ENCODE assay signal across 8 cellular contexts in the genomic region with DNA sequence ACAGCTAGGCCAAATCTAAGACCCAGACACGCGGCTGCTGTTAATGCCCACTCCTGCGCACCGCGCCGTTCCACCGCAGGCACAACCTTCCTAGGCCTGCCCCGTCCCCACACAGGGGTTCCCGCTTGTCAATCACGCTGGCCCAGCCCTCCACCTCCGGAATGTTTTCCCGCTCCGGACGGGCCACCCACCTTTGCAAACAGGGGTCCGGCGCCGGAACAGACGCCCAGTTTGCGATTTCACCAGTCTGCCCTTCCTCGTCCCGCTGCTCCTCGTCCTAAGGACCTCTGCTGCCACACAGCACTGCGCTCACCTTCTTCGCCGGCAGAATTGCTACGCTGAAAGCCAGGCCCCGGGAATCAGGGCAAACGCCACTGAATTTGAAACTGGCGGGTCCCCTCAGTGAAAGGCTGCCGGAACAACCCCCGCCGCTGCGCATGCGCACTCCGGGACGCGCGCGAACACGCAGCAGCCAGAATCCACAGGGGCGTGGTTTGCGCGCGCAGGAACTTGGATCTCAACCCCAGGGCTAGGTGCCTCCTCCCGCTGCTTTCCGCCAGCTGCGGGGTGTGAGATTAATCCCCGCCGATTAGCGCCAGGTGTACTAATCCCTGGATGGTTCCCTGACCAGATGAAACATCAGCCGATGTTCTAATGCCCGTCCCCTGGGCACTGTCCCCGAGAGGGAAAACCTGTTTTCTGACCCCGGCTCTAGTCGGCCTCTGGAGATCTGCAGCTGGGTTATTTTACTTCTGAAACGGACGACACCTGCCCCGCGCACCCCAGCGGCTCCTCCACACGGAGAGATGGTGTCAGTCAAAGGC.
DNase-seq lines count a peak whose midpoint lies in the region; ATAC-seq and TF ChIP-seq lines count a peak whose summit lies in the region.
"Not testable (repeated sequence)": the region's sequence is repeated elsewhere in the genome, so short reads cannot be mapped to it uniquely, and the experiment has no call there.

No MANE protein-coding gene starts in this region.

- not testable (repeated sequence) for H3K9me3 ChIP-seq in OCI-LY1 (ENCODE audit: low read length); mucosa of rectum (ENCODE audit: control insufficient read depth in 2 of 2, low read length in 2 of 2)

- H2AFZ ChIP-seq in OCI-LY1 (ENCODE audit: low read length), result not testable (repeated sequence)

- not testable (repeated sequence) for H3K9me2 ChIP-seq in OCI-LY1 (ENCODE audit: low read depth, low read length)

- not testable (repeated sequence) for H4K20me1 ChIP-seq in OCI-LY1 (ENCODE audit: insufficient read depth, low read length)

- H3F3A ChIP-seq in OCI-LY1 (ENCODE audit: insufficient read depth, low read length), result not testable (repeated sequence)

- H3K4me2 ChIP-seq in OCI-LY1 (ENCODE audit: low read length), result peak overlapping the region; percentile 69

- H3K79me2 ChIP-seq in OCI-LY1 (ENCODE audit: insufficient read depth, low read length), result not testable (repeated sequence)

- TF ChIP-seq POLR2A in erythroblast (IDR thresholded peaks at IDR 0.05; ENCODE audit: low read length), result peak; percentile 71

- H3K27ac ChIP-seq in OCI-LY1 (ENCODE audit: low read depth, low read length, poor library complexity, severe bottlenecking), result peak overlapping the region; percentile 69
- peak overlapping the region; percentile 55 to 72 for H3K27ac ChIP-seq in mucosa of rectum (ENCODE audit: low read depth in 2 of 2, low read length in 2 of 2)

- ATAC-seq in GM21528 (IDR thresholded peaks at IDR 0.05; ENCODE audit: low FRiP score, unreplicated experiment), result peak; percentile 77

- H3K27me3 ChIP-seq in OCI-LY1 (ENCODE audit: insufficient read depth, low read length); mucosa of rectum (ENCODE audit: control insufficient read depth in 2 of 2, insufficient read depth in 2 of 2, low read length in 2 of 2): not testable (repeated sequence)

- peaks cover 17% of the 10 kb centered on the region for H3K4me1 ChIP-seq in OCI-LY1 (ENCODE audit: insufficient read depth, low read length, severe bottlenecking)
- H3K4me1 ChIP-seq in mucosa of rectum (ENCODE audit: control insufficient read depth in 2 of 2, insufficient read depth in 2 of 2, low read length in 2 of 2), result not testable (repeated sequence)

- H3K9ac ChIP-seq in OCI-LY1 (ENCODE audit: low read length) (peak overlapping the region; percentile 74), mucosa of rectum (ENCODE audit: low read depth in 1 of 2, low read length in 2 of 2) (peak overlapping the region; percentile 68 to 74)

- peak; percentile 75 for DNase-seq in DMS114 treated with DMSO at 0.1 percent for 48 hours (lab: John Stamatoyannopoulos, UW; ENCODE audit: unreplicated experiment)
- DNase-seq in HuH-7.5 (ENCODE audit: low spot score), result peak; percentile 74
- DNase-seq in activated T-cell treated with anti-CD3 and anti-CD28 coated beads for 1 hour (ENCODE audit: low read depth), result peak; percentile 88
- DNase-seq in erythroblast (lab: John Stamatoyannopoulos, UW), result peak; percentile 92 to 93
- DNase-seq in stimulated activated CD8-positive, alpha-beta memory T cell treated with anti-CD3 and anti-CD28 coated beads, Interleukin-4, amount 100 ng/mL, for 1 hour (ENCODE audit: low read depth in 2 of 2, low spot score in 1 of 2), result peak; percentile 79 to 84

- TF ChIP-seq CTCF in OCI-LY1 (IDR thresholded peaks at IDR 0.05; ENCODE audit: low read length), result not testable (repeated sequence)

- H3K4me3 ChIP-seq in OCI-LY1 (ENCODE audit: low read depth, low read length, poor library complexity, severe bottlenecking), result peak overlapping the region; percentile 68
- peak overlapping the region; percentile 75 to 85 for H3K4me3 ChIP-seq in mucosa of rectum (ENCODE audit: low read length in 2 of 2)

- not testable (repeated sequence) for H3K36me3 ChIP-seq in OCI-LY1 (ENCODE audit: insufficient read depth, low read length); mucosa of rectum (ENCODE audit: control insufficient read depth in 2 of 2, insufficient read depth in 2 of 2, low read length in 2 of 2)

Comparison
In these comparisons a context has a peak if more than half of its experiments do, and no peak if none do; other contexts are left out.
1. Peak in every context shown above with its lines: DNase-seq, ATAC-seq, H3K4me3 ChIP-seq and H3K27ac ChIP-seq.